Comparison of ENCODE assay signal across 22 cellular contexts in the genomic region with DNA sequence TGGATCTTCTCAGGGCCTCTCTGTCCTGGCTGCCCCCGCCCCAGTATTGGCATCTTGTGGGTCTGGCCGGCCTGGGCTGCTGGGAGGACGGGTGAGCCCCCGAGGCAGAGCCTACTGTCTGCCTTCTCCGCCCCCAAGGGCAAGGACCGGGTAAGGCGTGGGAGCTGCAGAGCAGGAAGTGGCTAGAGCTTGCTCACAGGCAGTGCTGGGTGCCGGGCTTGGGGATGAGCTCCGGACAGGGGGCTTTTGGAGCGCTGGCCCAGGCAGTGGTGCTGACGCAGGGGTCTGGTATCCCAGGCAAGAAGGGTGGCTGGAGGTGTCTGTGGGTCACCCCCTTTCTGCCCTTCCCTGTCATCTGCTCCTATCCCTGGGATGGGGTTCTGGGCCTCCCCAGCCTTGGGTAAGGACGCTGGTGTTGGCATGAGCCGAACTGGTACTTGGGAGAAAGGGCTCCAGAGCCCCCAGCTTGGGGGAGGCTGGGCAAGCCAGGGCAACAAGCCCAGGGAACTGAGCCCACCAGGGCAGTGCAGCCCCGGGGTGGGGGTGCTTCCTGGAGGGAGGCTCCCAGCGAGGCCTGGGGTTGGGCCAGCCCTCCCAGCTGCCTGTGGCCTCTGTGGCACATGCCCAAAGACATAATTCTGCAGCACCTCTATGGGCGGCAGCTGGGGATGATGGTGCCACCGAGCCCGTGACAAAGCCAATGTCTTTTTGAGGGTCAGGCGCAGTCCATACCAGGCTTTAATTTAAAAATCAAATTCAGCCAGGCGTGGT.
DNase-seq lines count a peak whose midpoint lies in the region; ATAC-seq and TF ChIP-seq lines count a peak whose summit lies in the region.
"Had no signal": no experiment of that assay in that cellular context is flagged by ENCODE, and none has a peak within 500 bp of the region (broad histone marks: within the 10 kb centered on the region; RNA-seq: fewer than 3 reads in every experiment).

No MANE protein-coding gene starts in this region.

- no peak overlapping the region for H4K8ac ChIP-seq in trophoblast cell (ENCODE audit: low read depth, low read length)

- no peak overlapping the region for H3K14ac ChIP-seq in trophoblast cell (ENCODE audit: low read length)

- H2BK5ac ChIP-seq in trophoblast cell (ENCODE audit: low read depth, low read length, poor library complexity), result no peak overlapping the region

- H3K27me3 ChIP-seq in Peyer's patch (no peaks in the 10 kb centered on the region), endodermal cell (ENCODE audit: control insufficient read depth, insufficient read depth, low read length, poor library complexity, severe bottlenecking) (no peaks in the 10 kb centered on the region), trophoblast cell (ENCODE audit: insufficient read depth, low read length) (no peaks in the 10 kb centered on the region)
- H3K27me3 ChIP-seq: uterus had no signal

- no peak overlapping the region for H3K23ac ChIP-seq in trophoblast cell (ENCODE audit: low read length)

- no peak for TF ChIP-seq POLR2A in Peyer's patch (IDR thresholded peaks at IDR 0.05)

- H3K79me1 ChIP-seq in trophoblast cell (ENCODE audit: low read length), result no peaks in the 10 kb centered on the region

- peaks cover 2% of the 10 kb centered on the region for H3K79me2 ChIP-seq in trophoblast cell (ENCODE audit: control insufficient read depth, insufficient read depth, low read length, poor library complexity)

- H3K27ac ChIP-seq in Peyer's patch, result no peak overlapping the region
- no peak overlapping the region for H3K27ac ChIP-seq in endodermal cell (ENCODE audit: low read depth, low read length)
- no peak overlapping the region for H3K27ac ChIP-seq in trophoblast cell (ENCODE audit: low read depth, low read length)
- H3K27ac ChIP-seq: 22Rv1, esophagus muscularis mucosa, psoas muscle, uterus had no signal

- H4K91ac ChIP-seq in trophoblast cell (ENCODE audit: low read depth, low read length), result no peak overlapping the region

- H3K9ac ChIP-seq in endodermal cell (ENCODE audit: extremely low read depth, low read length, poor library complexity, severe bottlenecking) (no peak overlapping the region), trophoblast cell (ENCODE audit: low read length) (no peak overlapping the region)
- H3K9ac ChIP-seq: SK-N-SH had no signal

- H2BK120ac ChIP-seq in trophoblast cell (ENCODE audit: insufficient read depth, low read length, poor library complexity), result no peak overlapping the region

- H3K4me1 ChIP-seq in Peyer's patch (no peaks in the 10 kb centered on the region), endodermal cell (ENCODE audit: control insufficient read depth, insufficient read depth, low read length) (no peaks in the 10 kb centered on the region), trophoblast cell (ENCODE audit: control insufficient read depth in 1 of 2, insufficient read depth in 2 of 2, low read length in 2 of 2) (peaks cover 4 to 5% of the 10 kb centered on the region in 2 experiments)
- H3K4me1 ChIP-seq: esophagus muscularis mucosa, psoas muscle had no signal

- TF ChIP-seq CTCF in Peyer's patch (IDR thresholded peaks at IDR 0.05) (no peak), endodermal cell (conservative IDR thresholded peaks at IDR 0.05) (no peak)

- H3K4me1 Mint-ChIP-seq in endodermal cell, result no peaks in the 10 kb centered on the region
- peaks cover 1 to 5% of the 10 kb centered on the region in 2 donors for H3K4me1 Mint-ChIP-seq in immature natural killer cell
- H3K4me1 Mint-ChIP-seq: activated T-helper 17 cell treated with anti-CD3 and anti-CD28 coated beads, Interleukin-2, amount 50 U/mL, for 72 hours; mesothelial cell of epicardium had no signal

- H3K27me3 Mint-ChIP-seq in endodermal cell (ENCODE audit: insufficient read depth) (no peaks in the 10 kb centered on the region), immature natural killer cell (ENCODE audit: low read depth in 3 of 3) (peaks cover 0 to 7% (median 4%) of the 10 kb centered on the region in 3 donors)

- H3K9me3 Mint-ChIP-seq in endodermal cell (no peaks in the 10 kb centered on the region), immature natural killer cell (peaks cover 0 to 2% (median 0%) of the 10 kb centered on the region in 6 donors)
- H3K9me3 Mint-ChIP-seq: natural killer cell treated with Interleukin-12 subunit alpha and Interleukin-12 subunit beta and Interleukin-15 and Interleukin-18, amount 100 ng/mL, for 72 hours; T-helper 2 cell treated with Interferon-gamma antibody and Interleukin-4, amounts not matched to agents 5 μg/mL and 100 μg/mL, for 36 hours had no signal

- no peaks in the 10 kb centered on the region for H3K36me3 Mint-ChIP-seq in endodermal cell (ENCODE audit: low read depth)
- H3K36me3 Mint-ChIP-seq in immature natural killer cell, result no peaks in the 10 kb centered on the region
- H3K36me3 Mint-ChIP-seq: mesothelial cell of epicardium; natural killer cell treated with Interleukin-12 subunit alpha and Interleukin-12 subunit beta and Interleukin-15 and Interleukin-18, amount 100 ng/mL, for 72 hours had no signal

- no peak overlapping the region for H2BK12ac ChIP-seq in trophoblast cell (ENCODE audit: low read length)

- H3K4me3 Mint-ChIP-seq in endodermal cell, result no peak overlapping the region
- no peak overlapping the region for H3K4me3 Mint-ChIP-seq in immature natural killer cell
- H3K4me3 Mint-ChIP-seq: activated CD8-positive, alpha-beta T cell treated with anti-CD3 and anti-CD28 coated beads, Interleukin-2, amount 10 ng/mL, durations not matched to agents 7 days and 5 days; activated T-helper 17 cell treated with anti-CD3 and anti-CD28 coated beads, Interleukin-2, amount 50 U/mL, for 72 hours; mesothelial cell of epicardium; natural killer cell treated with Interleukin-12 subunit alpha and Interleukin-12 subunit beta and Interleukin-15 and Interleukin-18, amount 100 ng/mL, for 72 hours; T-helper 2 cell treated with Interferon-gamma antibody and Interleukin-4, amounts not matched to agents 5 μg/mL and 100 μg/mL, for 36 hours had no signal

- no peak overlapping the region for H2AFZ ChIP-seq in trophoblast cell (ENCODE audit: insufficient read depth, low read length, poor library complexity)

- H3K4me3 ChIP-seq in Peyer's patch, result no peak overlapping the region
- H3K4me3 ChIP-seq in endodermal cell (ENCODE audit: low read length), result no peak overlapping the region
- peak overlapping the region; percentile 28 for H3K4me3 ChIP-seq in trophoblast cell (ENCODE audit: low read depth, low read length)
- H3K4me3 ChIP-seq: esophagus muscularis mucosa, psoas muscle, uterus had no signal

- 87 to 88% methylated on average over 13 to 20 of the region's 20 CpGs for WGBS in endodermal cell (ENCODE audit: insufficient coverage in 1 of 2, insufficient read length in 1 of 2), 2 experiments
- no CpG with 5 or more reads among the region's 20 CpGs for WGBS in trophoblast cell (ENCODE audit: extremely low coverage, insufficient coverage, insufficient read length)

- no peak overlapping the region for H3K4me2 ChIP-seq in trophoblast cell (ENCODE audit: low read length)
- H3K4me2 ChIP-seq: SK-N-SH had no signal

- H3K9me3 ChIP-seq in Peyer's patch (no peaks in the 10 kb centered on the region), endodermal cell (ENCODE audit: control insufficient read depth, low read length) (no peaks in the 10 kb centered on the region), trophoblast cell (ENCODE audit: insufficient read depth, low read depth, low read length) (peaks cover 10% of the 10 kb centered on the region)
- H3K9me3 ChIP-seq: psoas muscle, SK-N-SH, uterus had no signal

- H2AK5ac ChIP-seq in trophoblast cell (ENCODE audit: low read length), result no peak overlapping the region

- H4K12ac ChIP-seq in trophoblast cell (ENCODE audit: low read depth, low read length), result no peak overlapping the region

- peak overlapping the region; percentile 26 for H3K27ac Mint-ChIP-seq in endodermal cell
- H3K27ac Mint-ChIP-seq in immature natural killer cell, result no peak overlapping the region
- H3K27ac Mint-ChIP-seq: activated CD8-positive, alpha-beta T cell treated with anti-CD3 and anti-CD28 coated beads, Interleukin-2, amount 10 ng/mL, durations not matched to agents 7 days and 5 days; activated T-helper 17 cell treated with anti-CD3 and anti-CD28 coated beads, Interleukin-2, amount 50 U/mL, for 72 hours; mesothelial cell of epicardium; natural killer cell treated with Interleukin-12 subunit alpha and Interleukin-12 subunit beta and Interleukin-15 and Interleukin-18, amount 100 ng/mL, for 72 hours; T-helper 2 cell treated with Interferon-gamma antibody and Interleukin-4, amounts not matched to agents 5 μg/mL and 100 μg/mL, for 36 hours had no signal

- H3K4ac ChIP-seq in trophoblast cell (ENCODE audit: low read depth, low read length), result no peak overlapping the region

- peak; percentile 5 for DNase-seq in activated CD4-positive, alpha-beta T cell treated with anti-CD3 and anti-CD28 coated beads for 1 hour
- no peak for DNase-seq in activated CD4-positive, alpha-beta T cell treated with anti-CD3 and anti-CD28 coated beads for 4 hours
- DNase-seq in Peyer's patch (peak in 2 of 3 donors; percentile 31 to 34), endodermal cell (peak; percentile 42), trophoblast cell (no peak), immature natural killer cell (no peak)
- DNase-seq: activated CD8-positive, alpha-beta T cell treated with anti-CD3 and anti-CD28 coated beads, Interleukin-2, amount 10 ng/mL, durations not matched to agents 7 days and 5 days; effector memory CD4-positive, alpha-beta T cell; NCI-H1092 treated with DMSO at 0.1 percent for 48 hours; NCI-H2081 treated with DMSO at 0.1 percent for 48 hours; NCI-H446; psoas muscle; SK-N-SH had no signal

- no peak overlapping the region for H3K18ac ChIP-seq in trophoblast cell (ENCODE audit: low read length)

- no peak for ATAC-seq in GM18502 (IDR thresholded peaks at IDR 0.05; ENCODE audit: poor library complexity, unreplicated experiment)
- no peak for ATAC-seq in GM19467 (IDR thresholded peaks at IDR 0.05; ENCODE audit: unreplicated experiment)
- ATAC-seq: activated CD8-positive, alpha-beta T cell treated with anti-CD3 and anti-CD28 coated beads, Interleukin-2, amount 10 ng/mL, durations not matched to agents 7 days and 5 days; activated T-helper 17 cell treated with anti-CD3 and anti-CD28 coated beads, Interleukin-2, amount 50 U/mL, for 72 hours; natural killer cell treated with Interleukin-12 subunit alpha and Interleukin-12 subunit beta and Interleukin-15 and Interleukin-18, amount 100 ng/mL, for 72 hours; psoas muscle had no signal

- H3K36me3 ChIP-seq in Peyer's patch, result no peaks in the 10 kb centered on the region
- no peaks in the 10 kb centered on the region for H3K36me3 ChIP-seq in endodermal cell (ENCODE audit: control insufficient read depth, insufficient read depth, low read length)
- H3K36me3 ChIP-seq in trophoblast cell (ENCODE audit: control insufficient read depth in 1 of 2, insufficient read depth in 2 of 2, low read length in 2 of 2), result no peaks in the 10 kb centered on the region
- H3K36me3 ChIP-seq: esophagus muscularis mucosa, uterus had no signal

Comparison
In these comparisons a context has a peak if more than half of its experiments do, and no peak if none do; other contexts are left out.
1. DNase-seq: peak in activated CD4-positive, alpha-beta T cell treated with anti-CD3 and anti-CD28 coated beads for 1 hour (single experiment), Peyer's patch (2 of 3) and endodermal cell (single experiment); none in activated CD4-positive, alpha-beta T cell treated with anti-CD3 and anti-CD28 coated beads for 4 hours (0 of 2), trophoblast cell (0 of 2) and immature natural killer cell (0 of 3).